Comparison of ENCODE assay signal across 8 cellular contexts in the genomic region with DNA sequence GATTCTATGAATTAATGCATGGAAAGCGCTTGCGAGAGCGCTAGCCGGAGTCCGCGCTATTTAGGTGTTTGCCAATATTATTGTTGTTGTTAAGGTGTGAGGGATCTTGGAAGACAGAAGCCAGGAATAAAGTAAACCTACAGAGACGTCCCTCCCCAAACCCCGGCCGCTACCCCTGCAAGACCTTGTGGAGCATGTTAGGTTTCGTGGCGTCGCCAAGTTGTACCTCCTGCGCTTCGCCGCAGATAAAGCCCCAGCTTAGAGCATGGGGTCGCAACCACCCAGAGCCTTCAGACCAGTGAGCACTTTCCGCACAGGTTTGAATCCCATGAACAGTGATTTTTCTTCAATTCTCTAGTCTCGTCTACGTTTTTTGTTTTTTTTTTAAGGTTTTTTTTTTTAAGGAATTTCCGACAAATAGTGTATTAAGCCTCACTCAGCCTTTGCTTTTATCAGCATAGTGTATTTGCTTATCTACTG. TPM values are rescaled to one million over a fixed set of nuclear protein-coding genes. Genes with fewer than 3 reads are reported as not detected.
DNase-seq lines count a peak whose midpoint lies in the region; ATAC-seq and TF ChIP-seq lines count a peak whose summit lies in the region.

No MANE protein-coding gene starts in this region.

- H3K27ac ChIP-seq in transverse colon = peak overlapping the region in 2 of 4 donors; percentile 60 to 64
- H3K27ac ChIP-seq in body of pancreas = no peak overlapping the region

- peak overlapping the region; percentile 74 for H3K4me3 Mint-ChIP-seq in activated naive CD8-positive, alpha-beta T cell treated with anti-CD3 and anti-CD28 coated beads, Interleukin-2, amount 50 U/mL, for 24 hours

- peaks cover 22% of the 10 kb centered on the region for H3K9me3 Mint-ChIP-seq in activated naive CD8-positive, alpha-beta T cell treated with anti-CD3 and anti-CD28 coated beads, Interleukin-2, amount 50 U/mL, for 24 hours

- peaks cover 94% of the 10 kb centered on the region for H3K27me3 Mint-ChIP-seq in activated naive CD8-positive, alpha-beta T cell treated with anti-CD3 and anti-CD28 coated beads, Interleukin-2, amount 50 U/mL, for 24 hours

- ATAC-seq in Right ventricle myocardium inferior (no peak), left ventricle myocardium superior (no peak), HG03095 (IDR thresholded peaks at IDR 0.05; ENCODE audit: unreplicated experiment) (no peak), body of pancreas (no peak), GM18907 (IDR thresholded peaks at IDR 0.05; ENCODE audit: unreplicated experiment) (no peak)
- ATAC-seq in activated naive CD8-positive, alpha-beta T cell treated with anti-CD3 and anti-CD28 coated beads, Interleukin-2, amount 50 U/mL, for 24 hours = no peak

- peaks cover 31% of the 10 kb centered on the region for H3K4me1 Mint-ChIP-seq in activated naive CD8-positive, alpha-beta T cell treated with anti-CD3 and anti-CD28 coated beads, Interleukin-2, amount 50 U/mL, for 24 hours

- H3K4me1 ChIP-seq in transverse colon = peaks cover 10 to 32% (median 12%) of the 10 kb centered on the region in 4 donors
- peaks cover 7% of the 10 kb centered on the region for H3K4me1 ChIP-seq in body of pancreas

- H3K27ac Mint-ChIP-seq in activated naive CD8-positive, alpha-beta T cell treated with anti-CD3 and anti-CD28 coated beads, Interleukin-2, amount 50 U/mL, for 24 hours = no peak overlapping the region

- peak; percentile 65 for DNase-seq in Right ventricle myocardium inferior (ENCODE audit: missing footprints)
- DNase-seq in left ventricle myocardium superior = no peak
- no peak for DNase-seq in activated naive CD8-positive, alpha-beta T cell treated with anti-CD3 and anti-CD28 coated beads, Interleukin-2, amount 50 U/mL, for 24 hours
- DNase-seq in kidney epithelial cell (ENCODE audit: low read depth) = no peak
- DNase-seq in transverse colon = no peak
- DNase-seq in body of pancreas = no peak

- peaks cover 6% of the 10 kb centered on the region for H3K36me3 Mint-ChIP-seq in activated naive CD8-positive, alpha-beta T cell treated with anti-CD3 and anti-CD28 coated beads, Interleukin-2, amount 50 U/mL, for 24 hours (ENCODE audit: low read depth)

- in situ Hi-C loops in transverse colon (cut with MboI; ENCODE audit: low pct_ligation_motif_present in 1 of 4, low pct_unique_long_range_greater_than_20kb in 1 of 4, low sequenced_read_pairs in 3 of 4) = no loop called here

- no peaks in the 10 kb centered on the region for H3K36me3 ChIP-seq in kidney epithelial cell (ENCODE audit: control insufficient read depth, insufficient read depth, low read length)
- H3K36me3 ChIP-seq in transverse colon = no peaks in the 10 kb centered on the region
- H3K36me3 ChIP-seq in body of pancreas (replicated peaks in 1 of 2; ENCODE audit: insufficient read depth in 1 of 2, low read depth in 2 of 2) = no peaks in the 10 kb centered on the region

- peak overlapping the region; percentile 32 for H3K4me3 ChIP-seq in kidney epithelial cell (ENCODE audit: low read depth, low read length)
- peak overlapping the region in 3 of 4 donors; percentile 25 to 49 (median 36) for H3K4me3 ChIP-seq in transverse colon
- H3K4me3 ChIP-seq in body of pancreas = no peak overlapping the region

- 20 to 22% methylated on average over 4 to 20 of the region's 20 CpGs for WGBS in transverse colon (ENCODE audit: low coverage in 1 of 2), 2 donors
- WGBS in body of pancreas, 2 donors = 7 to 13% methylated on average over 20 of the region's 20 CpGs

- no peak for TF ChIP-seq EP300 in transverse colon (IDR thresholded peaks at IDR 0.05; ENCODE audit: low read depth)

- peaks cover 19% of the 10 kb centered on the region for H3K27me3 ChIP-seq in kidney epithelial cell (ENCODE audit: control insufficient read depth, insufficient read depth, low read length)
- peaks cover 95% of the 10 kb centered on the region for H3K27me3 ChIP-seq in transverse colon
- H3K27me3 ChIP-seq in body of pancreas = peaks cover 0 to 35% of the 10 kb centered on the region in 2 donors

- intact Hi-C loops in Right ventricle myocardium inferior (cut with DNase I) = no loop called here
- intact Hi-C loops in left ventricle myocardium superior (cut with micrococcal nuclease) = no loop called here
- intact Hi-C loops in transverse colon (cut with DNase I; ENCODE audit: low total_unique reads) = no loop called here
- intact Hi-C loops in body of pancreas (cut with DNase I) = no loop called here

- H3K9me3 ChIP-seq in transverse colon (no peaks in the 10 kb centered on the region), body of pancreas (no peaks in the 10 kb centered on the region)

- TF ChIP-seq POLR2A in transverse colon (IDR thresholded peaks at IDR 0.05) (no peak), body of pancreas (IDR thresholded peaks at IDR 0.05) (no peak)

- no peak for TF ChIP-seq CTCF in kidney epithelial cell (IDR thresholded peaks at IDR 0.05; ENCODE audit: insufficient read depth, low read length, poor library complexity, severe bottlenecking)
- TF ChIP-seq CTCF in transverse colon (IDR thresholded peaks at IDR 0.05) = no peak
- no peak for TF ChIP-seq CTCF in body of pancreas (IDR thresholded peaks at IDR 0.05)

RNA-seq across cellular contexts. Expression of a gene that starts 16.9 kb away (rescaled TPM):
- total RNA-seq in Right ventricle myocardium inferior (9.4 TPM), left ventricle myocardium superior (10.2 TPM), kidney epithelial cell (19.2 and 23.7 TPM in 2 replicates), transverse colon (10 to 100 TPM; 12.6 to 26.1 (median 16.7) TPM), body of pancreas (10 to 100 TPM in 1 of 2 donors, 1 to 10 TPM in 1; 9.1 to 10.9 TPM)

RNA-seq across cellular contexts. Expression of a gene that starts 43.8 kb away (rescaled TPM):
- total RNA-seq in Right ventricle myocardium inferior (2.5 TPM), left ventricle myocardium superior (2.7 TPM), kidney epithelial cell (3.8 and 4.4 TPM in 2 replicates), transverse colon (1 to 10 TPM in 3 of 4 donors, under 1 TPM in 1; 0.60 to 9.0 (median 4.9) TPM), body of pancreas (1 to 10 TPM; 2.3 to 2.6 TPM)

RNA-seq across cellular contexts. Expression of a gene that starts 50.9 kb away (rescaled TPM):
- total RNA-seq in Right ventricle myocardium inferior (7.4 TPM), left ventricle myocardium superior (6.3 TPM), kidney epithelial cell (1.0 and 1.1 TPM in 2 replicates), transverse colon (1 to 10 TPM in 1 of 4 donors, under 1 TPM in 2, not detected in 1; 0.55 to 7.9 (median 0.64) TPM), body of pancreas (under 1 TPM in 1 of 2 donors, not detected in 1; 0.52 TPM)

RNA-seq across cellular contexts. Expression of a gene that starts 58.7 kb away (rescaled TPM):
- total RNA-seq in Right ventricle myocardium inferior = 11.1 TPM
- total RNA-seq in left ventricle myocardium superior = 13.8 TPM
- total RNA-seq in kidney epithelial cell = 15.8 and 18.6 TPM in 2 replicates
- total RNA-seq in transverse colon = 10 to 100 TPM; 13.9 to 19.4 (median 17.6) TPM
- 10 to 100 TPM in 1 of 2 donors, 1 to 10 TPM in 1; 8.2 to 22.8 TPM for total RNA-seq in body of pancreas

Comparison
In these comparisons a context has a peak if more than half of its experiments do, and no peak if none do; other contexts are left out.
1. H3K4me3 ChIP-seq: peak in kidney epithelial cell (single experiment) and transverse colon (3 of 4); none in body of pancreas (0 of 2).